Comparison of ENCODE assay signal across 24 cellular contexts in the genomic region with DNA sequence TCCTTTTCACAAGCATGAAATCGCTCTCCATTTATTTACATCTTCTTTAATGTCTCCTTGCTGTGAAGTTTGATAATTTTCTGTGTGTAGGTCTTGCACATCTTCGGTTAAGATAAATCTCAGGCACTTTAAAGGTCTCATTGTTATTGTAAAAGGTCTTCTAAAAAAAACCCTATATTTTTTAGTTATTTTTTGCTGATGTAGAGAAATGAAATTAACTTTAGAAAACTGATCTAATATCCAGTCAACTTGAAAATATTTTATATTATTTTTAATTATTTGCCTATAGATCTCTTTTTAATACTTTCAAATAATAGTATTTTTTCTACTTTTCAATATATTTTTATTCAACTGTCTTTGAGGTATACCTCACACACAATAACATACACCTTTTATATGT.
"Had no signal": no experiment of that assay in that cellular context is flagged by ENCODE, and none has a peak within 500 bp of the region (broad histone marks: within the 10 kb centered on the region; RNA-seq: fewer than 3 reads in every experiment).

No MANE protein-coding gene starts in this region.

- FAIRE-seq: endometrium had no signal

- DNase-seq: colonic mucosa; cortex of kidney; effector CD8-positive, alpha-beta T cell; effector memory CD8-positive, alpha-beta T cell; endodermal cell; erythroblast; esophagus squamous epithelium; foreskin fibroblast; foreskin melanocyte; gastrocnemius medialis; glutamatergic neuron; head of caudate nucleus; heart right ventricle; hippocampal formation; immature natural killer cell; islet precursor cell; left cardiac atrium; left lung; left ventricle myocardium superior; lower lobe of right lung; mesenchymal stem cell had no signal

- H3K36me3 ChIP-seq: colonic mucosa, esophagus squamous epithelium, gastrocnemius medialis, heart right ventricle, left lung, lower lobe of right lung had no signal

- H3K9me3 ChIP-seq: colonic mucosa, esophagus squamous epithelium, gastrocnemius medialis, left lung, lower lobe of right lung had no signal

- ATAC-seq: effector memory CD8-positive, alpha-beta T cell; esophagus mucosa; gastrocnemius medialis; heart right ventricle; left cardiac atrium; left lung; left ventricle myocardium superior; lower lobe of right lung had no signal

- H3K27ac ChIP-seq: colonic mucosa, epithelial cell of prostate, esophagus squamous epithelium, gastrocnemius medialis, heart right ventricle, left lung, lower lobe of right lung had no signal

- H3K4me3 ChIP-seq: colonic mucosa, esophagus squamous epithelium, gastrocnemius medialis, heart right ventricle, left lung, lower lobe of right lung had no signal

- H3K27me3 ChIP-seq: colonic mucosa, gastrocnemius medialis had no signal

- H3K4me1 ChIP-seq: colonic mucosa, esophagus squamous epithelium, gastrocnemius medialis, heart right ventricle, left lung, lower lobe of right lung had no signal
